Comparison of ENCODE assay signal across 12 cellular contexts in the genomic region with DNA sequence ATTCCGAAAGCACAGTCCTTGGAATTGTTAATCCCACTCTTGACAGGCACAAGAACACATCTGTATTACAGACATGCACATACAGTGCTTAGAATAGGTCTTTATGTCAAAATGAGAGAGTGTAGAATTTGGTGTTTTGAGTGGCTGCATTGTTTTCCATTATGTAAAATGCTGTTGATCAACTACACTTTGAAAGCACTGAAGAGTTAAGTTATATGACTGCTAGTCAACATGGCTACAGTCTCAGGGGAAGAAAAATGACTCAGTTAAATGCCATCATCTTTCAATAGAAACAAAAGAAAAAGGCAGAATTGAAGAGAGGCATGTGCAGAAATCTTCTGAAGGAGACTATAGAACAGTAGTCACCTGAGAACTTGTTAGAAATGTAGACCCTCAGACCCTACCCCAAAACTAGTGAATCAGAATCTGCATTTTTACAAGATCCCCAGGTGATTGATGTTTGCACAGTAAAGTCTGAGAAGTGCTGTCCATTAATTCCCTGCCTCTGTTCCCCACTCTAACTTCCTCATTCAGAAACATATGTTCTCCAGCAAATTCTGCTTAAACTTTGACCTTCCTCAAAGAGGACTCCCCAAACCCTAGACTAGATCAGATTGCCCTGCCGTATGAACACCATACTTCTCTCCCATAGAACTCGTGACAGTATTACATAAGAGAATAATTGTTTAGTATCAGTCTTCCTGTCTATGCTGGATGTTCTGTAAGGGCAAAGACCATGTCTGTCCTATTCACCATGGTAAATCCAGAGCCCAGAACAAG. TPM values are rescaled to one million over a fixed set of nuclear protein-coding genes. Genes with fewer than 3 reads are reported as not detected.
DNase-seq lines count a peak whose midpoint lies in the region; ATAC-seq, FAIRE-seq and TF ChIP-seq lines count a peak whose summit lies in the region.
"Had no signal": no experiment of that assay in that cellular context is flagged by ENCODE, and none has a peak within 500 bp of the region (broad histone marks: within the 10 kb centered on the region; RNA-seq: fewer than 3 reads in every experiment).

No MANE protein-coding gene starts in this region.

- H2AFZ ChIP-seq in K562 (ENCODE audit: low read depth, low read length) (no peak overlapping the region), neural progenitor cell (replicated peaks) (no peak overlapping the region)

- no peak for FAIRE-seq in K562 (lab: Jason Lieb, UNC)
- FAIRE-seq: H1 had no signal

- TF ChIP-seq CTCF in NB4 (IDR thresholded peaks at IDR 0.05; ENCODE audit: low read depth, low read length) (no peak), K562 (IDR thresholded peaks at IDR 0.05 in 2 of 3, conservative IDR thresholded peaks at IDR 0.05 in 1 of 3; ENCODE audit: insufficient read depth in 2 of 3, low read depth in 1 of 3, low read length in 3 of 3) (no peak), neural progenitor cell (IDR thresholded peaks at IDR 0.05) (no peak)

- peaks cover 27% of the 10 kb centered on the region for H3K4me1 Mint-ChIP-seq in T-helper 2 cell treated with Interferon-gamma antibody and Interleukin-4, amounts not matched to agents 5 μg/mL and 100 μg/mL, for 36 hours (ENCODE audit: low read depth)
- peaks cover 30% of the 10 kb centered on the region for H3K4me1 Mint-ChIP-seq in neural progenitor cell

- no peak for TF ChIP-seq RAD21 in K562 (CRISPR knock-in tag; conservative IDR thresholded peaks at IDR 0.05 in 1 of 2, IDR thresholded peaks at IDR 0.05 in 1 of 2)

- CTCF ChIA-PET in K562 (lab: Yijun Ruan, JAX; ENCODE audit: low intra/inter-chr PET ratio) = no interaction called here

- intact Hi-C loops in K562 (cut with micrococcal nuclease) = no loop called here

- H3K27me3 ChIP-seq in K562 (ENCODE audit: control insufficient read depth in 2 of 2, insufficient read depth in 2 of 2, low read length in 2 of 2) (no peaks in the 10 kb centered on the region), neural progenitor cell (peaks cover 40% of the 10 kb centered on the region)

- DNase-seq in T-helper 2 cell treated with Interferon-gamma antibody and Interleukin-4, amounts not matched to agents 5 μg/mL and 100 μg/mL, for 36 hours (ENCODE audit: low spot score) = no peak
- DNase-seq in T-helper 2 cell (no peak), NB4 (ENCODE audit: low read depth) (peak; percentile 50), K562 (ENCODE audit: extremely low read depth in 1 of 4, low spot score in 3 of 4) (no peak), neural progenitor cell (ENCODE audit: low spot score) (no peak), DMS79 (lab: John Stamatoyannopoulos, UW) (no peak), NCI-H1436 treated with DMSO at 0.1 percent for 48 hours (lab: John Stamatoyannopoulos, UW) (no peak)

- in situ Hi-C loops in K562 (cut with MboI) = no loop called here

- no peaks in the 10 kb centered on the region for H3K27me3 Mint-ChIP-seq in T-helper 2 cell treated with Interferon-gamma antibody and Interleukin-4, amounts not matched to agents 5 μg/mL and 100 μg/mL, for 36 hours (ENCODE audit: low read depth)
- peaks cover 3% of the 10 kb centered on the region for H3K27me3 Mint-ChIP-seq in neural progenitor cell (ENCODE audit: insufficient read depth, low read depth)

- H3K9me3 ChIP-seq in K562 (replicated peaks; ENCODE audit: control insufficient read depth, insufficient read depth, low read depth, low read length) = no peaks in the 10 kb centered on the region
- no peaks in the 10 kb centered on the region for H3K9me3 ChIP-seq in neural progenitor cell (ENCODE audit: low read depth)

- peaks cover 29% of the 10 kb centered on the region for H3F3A ChIP-seq in neural progenitor cell (ENCODE audit: low read depth)

- H4K20me1 ChIP-seq in K562 (replicated peaks; ENCODE audit: control insufficient read depth, insufficient read depth, low read length) (peaks cover 63% of the 10 kb centered on the region), neural progenitor cell (ENCODE audit: low read depth) (peaks cover 80% of the 10 kb centered on the region)

- H3K9me1 ChIP-seq in K562 (ENCODE audit: control insufficient read depth, insufficient read depth, low read length) = no peaks in the 10 kb centered on the region

- H3K36me3 Mint-ChIP-seq in T-helper 2 cell treated with Interferon-gamma antibody and Interleukin-4, amounts not matched to agents 5 μg/mL and 100 μg/mL, for 36 hours (ENCODE audit: low read depth) = peaks cover 28% of the 10 kb centered on the region
- peaks cover 18% of the 10 kb centered on the region for H3K36me3 Mint-ChIP-seq in neural progenitor cell

- H3K4me2 ChIP-seq in K562 (ENCODE audit: insufficient read depth, low read length) = no peak overlapping the region
- peak overlapping the region; percentile 55 for H3K4me2 ChIP-seq in neural progenitor cell

- no TSS peak for BruUV-seq in K562 (replicated peaks; lab: Mats Ljungman, UMichigan)

- peak overlapping the region; percentile 12 for H3K27ac Mint-ChIP-seq in T-helper 2 cell treated with Interferon-gamma antibody and Interleukin-4, amounts not matched to agents 5 μg/mL and 100 μg/mL, for 36 hours
- H3K27ac Mint-ChIP-seq in neural progenitor cell = no peak overlapping the region

- WGBS in K562 (ENCODE audit: insufficient coverage, low coverage, missing lambda C conversion rate) = 67% methylated on average over 3 of the region's 3 CpGs

- H3K4me3 Mint-ChIP-seq in T-helper 2 cell treated with Interferon-gamma antibody and Interleukin-4, amounts not matched to agents 5 μg/mL and 100 μg/mL, for 36 hours = no peak overlapping the region
- H3K4me3 Mint-ChIP-seq in neural progenitor cell = no peak overlapping the region

- H3K36me3 ChIP-seq in K562 (ENCODE audit: control insufficient read depth, insufficient read depth, low read length) (peaks cover 82% of the 10 kb centered on the region; the same call in 2 of the 3 replicates), neural progenitor cell (no peaks in the 10 kb centered on the region)

- H3K27ac ChIP-seq in K562 (ENCODE audit: extremely low read depth, low read depth, low read length) (no peak overlapping the region), neural progenitor cell (no peak overlapping the region)

- H3K9ac ChIP-seq in K562 (ENCODE audit: insufficient read depth in 1 of 2, low read depth in 2 of 2, low read length in 2 of 2) = no peak overlapping the region
- H3K9ac ChIP-seq in neural progenitor cell = no peak overlapping the region

- H3K9me3 Mint-ChIP-seq in T-helper 2 cell treated with Interferon-gamma antibody and Interleukin-4, amounts not matched to agents 5 μg/mL and 100 μg/mL, for 36 hours = no peaks in the 10 kb centered on the region
- H3K9me3 Mint-ChIP-seq in neural progenitor cell = no peaks in the 10 kb centered on the region

- ATAC-seq in K562 (peak; percentile 8), GM18505 (IDR thresholded peaks at IDR 0.05; ENCODE audit: unreplicated experiment) (no peak)

- POLR2A ChIA-PET in K562 (lab: Yijun Ruan, JAX) = interaction anchor here (1.4 to 2.6 kb wide), 2 partner anchors 10 to 11 kb away, joined by 4 to 11 read pairs; no protein-coding TSS in a partner anchor

- TF ChIP-seq POLR2A in NB4 (IDR thresholded peaks at IDR 0.05; ENCODE audit: extremely low read depth, insufficient read length) (no peak), K562 (conservative IDR thresholded peaks at IDR 0.05) (no peak), GM18505 (IDR thresholded peaks at IDR 0.05; ENCODE audit: borderline replicate concordance, extremely low read depth, insufficient read depth, insufficient read length) (no peak)

- no peaks in the 10 kb centered on the region for H3K4me1 ChIP-seq in K562 (replicated peaks in 1 of 2; ENCODE audit: control insufficient read depth in 2 of 2, insufficient read depth in 2 of 2, low read length in 2 of 2)
- peaks cover 25% of the 10 kb centered on the region for H3K4me1 ChIP-seq in neural progenitor cell

- TF ChIP-seq EP300 in K562 (IDR thresholded peaks at IDR 0.05; ENCODE audit: low read length) = no peak

- peaks cover 98% of the 10 kb centered on the region for H3K79me2 ChIP-seq in K562 (ENCODE audit: control insufficient read depth, insufficient read depth, low read length)
- peaks cover 95% of the 10 kb centered on the region for H3K79me2 ChIP-seq in neural progenitor cell (ENCODE audit: low read depth)

- no peak overlapping the region for H3K4me3 ChIP-seq in NB4 (ENCODE audit: low read depth, low read length)
- no peak overlapping the region for H3K4me3 ChIP-seq in K562
- H3K4me3 ChIP-seq in neural progenitor cell = no peak overlapping the region

RNA-seq across cellular contexts. Expression of a gene that starts 15.9 kb away (rescaled TPM):
- 728 and 962 TPM in 2 replicates for total RNA-seq in K562 (2011; cell fraction: chromatin; rRNA removed; ENCODE audit: low replicate concordance)
- total RNA-seq in K562 (2011; cell fraction: nucleolus; rRNA removed) = 223 and 275 TPM in 2 replicates
- 410 and 447 TPM in 2 replicates for total RNA-seq in K562 (2011; cell fraction: nucleoplasm; rRNA removed)
- 197 and 206 TPM in 2 replicates for total RNA-seq in K562 (2014; rRNA removed)
- 158 and 173 TPM in 2 replicates for total RNA-seq in K562 (2014; rRNA removed; fragmentation: Illumina TruSeq; extraction: Trizol)
- total RNA-seq in K562 (2015; rRNA removed; fragmentation: Illumina TruSeq; extraction: Trizol) = 211 and 215 TPM in 2 replicates
- 307 and 314 TPM in 2 replicates for total RNA-seq in K562 (2021)
- 164 and 203 TPM in 2 replicates for polyA plus RNA-seq in K562 (2011; rRNA removed)
- 159 and 180 TPM in 2 replicates for polyA plus RNA-seq in K562 (2011; cell fraction: cytosol; rRNA removed)
- polyA plus RNA-seq in K562 (2011; cell fraction: nucleus; rRNA removed) = 130 and 146 TPM in 2 replicates
- 220 and 458 TPM in 2 replicates for polyA plus RNA-seq in K562 (2012)
- polyA plus RNA-seq in K562 (2014; fragmentation: Illumina TruSeq; extraction: Trizol) = 191 and 200 TPM in 2 replicates
- polyA plus RNA-seq in K562 (2014; fragmentation: Nextera tagmentation; extraction: Ambion mirVana) = 10 to 100 TPM; 46.5 to 87.6 TPM
- 143 and 157 TPM in 2 replicates for polyA plus RNA-seq in K562 (2014; rRNA removed)
- 438 and 467 TPM in 2 replicates for polyA minus RNA-seq in K562 (2011; rRNA and poly(A)+ RNA removed)
- 214 and 244 TPM in 2 replicates for polyA minus RNA-seq in K562 (2011; cell fraction: cytosol; rRNA and poly(A)+ RNA removed)
- polyA minus RNA-seq in K562 (2011; cell fraction: nucleus; rRNA and poly(A)+ RNA removed) = 190 and 337 TPM in 2 replicates
- 146 and 154 TPM in 2 replicates for total RNA-seq in neural progenitor cell (ENCODE audit: low replicate concordance)

RNA-seq across cellular contexts. Expression of a gene that starts 50.0 kb away (rescaled TPM):
- not detected in 2 replicates for total RNA-seq in K562 (2011; cell fraction: chromatin; rRNA removed; ENCODE audit: low replicate concordance)
- total RNA-seq in K562 (2011; cell fraction: nucleolus; rRNA removed) = not detected in 2 replicates
- total RNA-seq in K562 (2011; cell fraction: nucleoplasm; rRNA removed) = not detected in 2 replicates
- not detected in 2 replicates for total RNA-seq in K562 (2014; rRNA removed)
- not detected in 2 replicates for total RNA-seq in K562 (2014; rRNA removed; fragmentation: Illumina TruSeq; extraction: Trizol)
- total RNA-seq in K562 (2015; rRNA removed; fragmentation: Illumina TruSeq; extraction: Trizol) = not detected in 2 replicates
- not detected in 2 replicates for total RNA-seq in K562 (2021)
- not detected in 2 replicates for polyA plus RNA-seq in K562 (2011; rRNA removed)
- not detected in 2 replicates for polyA plus RNA-seq in K562 (2011; cell fraction: cytosol; rRNA removed)
- not detected in 2 replicates for polyA plus RNA-seq in K562 (2011; cell fraction: nucleus; rRNA removed)
- polyA plus RNA-seq in K562 (2012) = not detected in 2 replicates
- not detected in 2 replicates for polyA plus RNA-seq in K562 (2014; fragmentation: Illumina TruSeq; extraction: Trizol)
- not detected for polyA plus RNA-seq in K562 (2014; fragmentation: Nextera tagmentation; extraction: Ambion mirVana)
- not detected in 2 replicates for polyA plus RNA-seq in K562 (2014; rRNA removed)
- polyA minus RNA-seq in K562 (2011; rRNA and poly(A)+ RNA removed) = not detected in 2 replicates
- not detected in 2 replicates for polyA minus RNA-seq in K562 (2011; cell fraction: cytosol; rRNA and poly(A)+ RNA removed)
- not detected in 2 replicates for polyA minus RNA-seq in K562 (2011; cell fraction: nucleus; rRNA and poly(A)+ RNA removed)
- total RNA-seq in neural progenitor cell (ENCODE audit: low replicate concordance) = not detected in 2 replicates
- total RNA-seq: A172, fibroblast of villous mesenchyme, H1, lower leg skin had no signal
